ENCODE assay signal across 1 cellular context in genomic region chr2:208535578-208535977, GRCh38.
DNase-seq lines count a peak whose midpoint lies in the region; ATAC-seq, FAIRE-seq and TF ChIP-seq lines count a peak whose summit lies in the region.
"Not testable (repeated sequence)": the region's sequence is repeated elsewhere in the genome, so short reads cannot be mapped to it uniquely, and the experiment has no call there.

No MANE protein-coding gene starts in this region.

- TF ChIP-seq POLR2A in K562 (conservative IDR thresholded peaks at IDR 0.05) = not testable (repeated sequence)

- H3K79me2 ChIP-seq in K562 (ENCODE audit: control insufficient read depth, insufficient read depth, low read length) = not testable (repeated sequence)

- not testable (repeated sequence) for BruUV-seq in K562 (replicated peaks; lab: Mats Ljungman, UMichigan)

- not testable (repeated sequence) for H3K9ac ChIP-seq in K562 (ENCODE audit: insufficient read depth in 1 of 2, low read depth in 2 of 2, low read length in 2 of 2)

- not testable (repeated sequence) for DNase-seq in K562 (ENCODE audit: extremely low read depth in 1 of 4, low spot score in 3 of 4)

- not testable (repeated sequence) for H3K4me1 ChIP-seq in K562 (replicated peaks in 1 of 2; ENCODE audit: control insufficient read depth in 2 of 2, insufficient read depth in 2 of 2, low read length in 2 of 2)

- not testable (repeated sequence) for H3K4me2 ChIP-seq in K562 (ENCODE audit: insufficient read depth, low read length)

- POLR2A ChIA-PET in K562 (lab: Yijun Ruan, JAX) = not testable (repeated sequence)

- ATAC-seq in K562 = not testable (repeated sequence)

- intact Hi-C loops in K562 (cut with micrococcal nuclease) = not testable (repeated sequence)

- H4K20me1 ChIP-seq in K562 (replicated peaks; ENCODE audit: control insufficient read depth, insufficient read depth, low read length) = not testable (repeated sequence)

- not testable (repeated sequence) for TF ChIP-seq RAD21 in K562 (CRISPR knock-in tag; conservative IDR thresholded peaks at IDR 0.05 in 1 of 2, IDR thresholded peaks at IDR 0.05 in 1 of 2)

- H2AFZ ChIP-seq in K562 (ENCODE audit: low read depth, low read length) = not testable (repeated sequence)

- TF ChIP-seq CTCF in K562 (IDR thresholded peaks at IDR 0.05 in 2 of 3, conservative IDR thresholded peaks at IDR 0.05 in 1 of 3; ENCODE audit: insufficient read depth in 2 of 3, low read depth in 1 of 3, low read length in 3 of 3) = not testable (repeated sequence)

- H3K9me3 ChIP-seq in K562 (replicated peaks; ENCODE audit: control insufficient read depth, insufficient read depth, low read depth, low read length) = not testable (repeated sequence)

- H3K27me3 ChIP-seq in K562 (ENCODE audit: control insufficient read depth in 2 of 2, insufficient read depth in 2 of 2, low read length in 2 of 2) = not testable (repeated sequence)

- not testable (repeated sequence) for H3K4me3 ChIP-seq in K562

- in situ Hi-C loops in K562 (cut with MboI) = not testable (repeated sequence)

- not testable (repeated sequence) for H3K9me1 ChIP-seq in K562 (ENCODE audit: control insufficient read depth, insufficient read depth, low read length)

- TF ChIP-seq EP300 in K562 (IDR thresholded peaks at IDR 0.05; ENCODE audit: low read length) = not testable (repeated sequence)

- 67% methylated on average over 1 of the region's 1 CpG for WGBS in K562 (ENCODE audit: insufficient coverage, low coverage, missing lambda C conversion rate)

- CTCF ChIA-PET in K562 (lab: Yijun Ruan, JAX; ENCODE audit: low intra/inter-chr PET ratio) = not testable (repeated sequence)

- not testable (repeated sequence) for FAIRE-seq in K562 (lab: Jason Lieb, UNC)

- not testable (repeated sequence) for H3K27ac ChIP-seq in K562 (ENCODE audit: extremely low read depth, low read depth, low read length)

- not testable (repeated sequence) for H3K36me3 ChIP-seq in K562 (ENCODE audit: control insufficient read depth, insufficient read depth, low read length)

TF ChIP-seq in K562, 482 proteins besides CTCF, POLR2A, EP300 and RAD21:
- TF ChIP-seq ZNF431 (CRISPR knock-in tag; IDR thresholded peaks at IDR 0.05) = peak; percentile 93
TF ChIP-seq in K562: peak in this region for 1; not testable (repeated sequence) for 481.
